32 cellular contexts compared by ENCODE assay signal in the genomic region with DNA sequence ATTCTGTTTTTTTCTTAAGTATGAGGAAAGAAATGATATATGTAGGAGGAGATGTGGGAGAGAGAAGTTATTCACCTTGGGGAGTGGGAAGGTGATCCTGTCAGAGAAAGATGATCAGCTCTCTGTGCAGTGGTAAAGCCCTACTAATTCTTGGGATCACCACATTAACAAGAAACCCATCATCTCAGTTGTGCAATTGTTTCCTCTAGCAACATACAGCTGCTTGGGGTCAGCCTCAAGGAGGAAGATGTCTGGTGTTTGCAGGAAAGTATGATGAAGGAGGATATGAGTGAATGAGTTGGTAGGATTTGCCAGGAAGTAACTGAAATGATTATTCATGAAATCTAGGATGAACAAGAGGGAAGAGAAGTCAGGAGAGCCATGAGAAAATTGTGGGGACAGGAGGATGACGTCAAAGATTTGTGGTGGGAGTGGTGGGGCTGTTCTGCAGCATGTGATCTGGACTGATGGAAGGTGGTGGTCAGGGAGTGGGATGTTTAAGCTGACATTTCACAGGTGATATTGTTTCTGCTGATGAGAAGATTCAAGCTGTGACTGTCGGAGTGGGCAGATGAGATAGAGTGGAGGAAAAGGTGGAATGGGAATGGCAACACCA. TPM values are rescaled to one million over a fixed set of nuclear protein-coding genes. Genes with fewer than 3 reads are reported as not detected.
DNase-seq lines count a peak whose midpoint lies in the region; ATAC-seq, FAIRE-seq and TF ChIP-seq lines count a peak whose summit lies in the region.
"Had no signal": no experiment of that assay in that cellular context is flagged by ENCODE, and none has a peak within 500 bp of the region (broad histone marks: within the 10 kb centered on the region; RNA-seq: fewer than 3 reads in every experiment).

No MANE protein-coding gene starts in this region.

- FAIRE-seq in endothelial cell of umbilical vein (lab: Jason Lieb, UNC) = peak; percentile 18
- FAIRE-seq: A549, astrocyte, GM12878, small intestine had no signal

- peaks cover 36% of the 10 kb centered on the region for H3K9me3 Mint-ChIP-seq in activated naive CD8-positive, alpha-beta T cell treated with anti-CD3 and anti-CD28 coated beads, Interleukin-2, amount 50 U/mL, for 24 hours
- peaks cover 25% of the 10 kb centered on the region for H3K9me3 Mint-ChIP-seq in activated naive CD8-positive, alpha-beta T cell treated with anti-CD3 and anti-CD28 coated beads for 36 hours

- no peaks in the 10 kb centered on the region for H3K79me2 ChIP-seq in endothelial cell of umbilical vein (ENCODE audit: control insufficient read depth, insufficient read depth, low read length)

- peaks cover 3% of the 10 kb centered on the region for H3K36me3 Mint-ChIP-seq in activated naive CD8-positive, alpha-beta T cell treated with anti-CD3 and anti-CD28 coated beads, Interleukin-2, amount 50 U/mL, for 24 hours (ENCODE audit: low read depth)
- peaks cover 10% of the 10 kb centered on the region for H3K36me3 Mint-ChIP-seq in activated naive CD8-positive, alpha-beta T cell treated with anti-CD3 and anti-CD28 coated beads for 36 hours

- no peak overlapping the region for H3K4me2 ChIP-seq in endothelial cell of umbilical vein (ENCODE audit: insufficient read depth, low read length)
- H3K4me2 ChIP-seq: A549, SK-N-SH had no signal

- peak overlapping the region; percentile 34 for H3K27ac ChIP-seq in endothelial cell of umbilical vein (ENCODE audit: insufficient read depth, low read depth, low read length)
- no peak overlapping the region for H3K27ac ChIP-seq in effector memory CD4-positive, alpha-beta T cell (ENCODE audit: insufficient read depth, low read length, poor library complexity, severe bottlenecking)
- H3K27ac ChIP-seq: epithelial cell of prostate, vagina had no signal

- no peak for TF ChIP-seq POLR2A in endothelial cell of umbilical vein (IDR thresholded peaks at IDR 0.05; ENCODE audit: low read depth, low read length)

- H2AFZ ChIP-seq in endothelial cell of umbilical vein (ENCODE audit: low read depth, low read length) = peak overlapping the region; percentile 27

- H3K27me3 ChIP-seq in endothelial cell of umbilical vein (ENCODE audit: control insufficient read depth in 2 of 2, insufficient read depth in 2 of 2, low read length in 2 of 2) = no peaks in the 10 kb centered on the region
- no peaks in the 10 kb centered on the region for H3K27me3 ChIP-seq in effector memory CD4-positive, alpha-beta T cell (replicated peaks; ENCODE audit: control insufficient read depth, insufficient read depth, low read length, poor library complexity, severe bottlenecking)
- H3K27me3 ChIP-seq: vagina had no signal

- no peak overlapping the region for H3K27ac Mint-ChIP-seq in activated naive CD8-positive, alpha-beta T cell treated with anti-CD3 and anti-CD28 coated beads, Interleukin-2, amount 50 U/mL, for 24 hours
- no peak overlapping the region for H3K27ac Mint-ChIP-seq in activated naive CD8-positive, alpha-beta T cell treated with anti-CD3 and anti-CD28 coated beads for 36 hours
- H3K27ac Mint-ChIP-seq: activated naive CD4-positive, alpha-beta T cell treated with anti-CD3 and anti-CD28 coated beads, Interleukin-2, amount 50 U/mL, for 72 hours; activated T-helper 2 cell treated with anti-CD3 and anti-CD28 coated beads, Interferon-gamma antibody, Interleukin-2, Interleukin-4, amounts not matched to agents 10 μg/mL and 5 μg/mL and 100 μg/mL, durations not matched to agents 14 hours and 24 hours and 36 hours; B cell had no signal

- TF ChIP-seq CTCF in endothelial cell of umbilical vein (IDR thresholded peaks at IDR 0.05; ENCODE audit: extremely low read depth in 1 of 2, insufficient read depth in 1 of 2, low read depth in 1 of 2, low read length in 2 of 2) = no peak

- ATAC-seq in activated naive CD8-positive, alpha-beta T cell treated with anti-CD3 and anti-CD28 coated beads, Interleukin-2, amount 50 U/mL, for 24 hours = peak; percentile 36
- peak; percentile 32 for ATAC-seq in stimulated activated naive CD8-positive, alpha-beta T cell treated with anti-CD3 and anti-CD28 coated beads, Interleukin-15, Interleukin-2, amounts not matched to agents 100 U/mL and 50 U/mL, for 24 hours
- no peak for ATAC-seq in GM18870 (IDR thresholded peaks at IDR 0.05; ENCODE audit: unreplicated experiment)
- ATAC-seq: A549; activated naive CD4-positive, alpha-beta T cell treated with anti-CD3 and anti-CD28 coated beads, Interleukin-2, amount 50 U/mL, for 72 hours; GM12878 had no signal

- no peak for DNase-seq in activated naive CD8-positive, alpha-beta T cell treated with anti-CD3 and anti-CD28 coated beads, Interleukin-2, amount 50 U/mL, for 24 hours
- DNase-seq in activated naive CD8-positive, alpha-beta T cell treated with anti-CD3 and anti-CD28 coated beads for 36 hours = no peak
- DNase-seq in MV-4-11 (lab: John Stamatoyannopoulos, UW) (peak; percentile 92), endothelial cell of umbilical vein (ENCODE audit: low read depth, low spot score) (peak; percentile 67), NCI-H526 treated with DMSO at 0.1 percent for 48 hours (lab: John Stamatoyannopoulos, UW) (no peak)
- DNase-seq in stimulated activated naive CD8-positive, alpha-beta T cell treated with anti-CD3 and anti-CD28 coated beads, Interleukin-15, Interleukin-2, amounts not matched to agents 100 U/mL and 50 U/mL, for 24 hours = no peak
- DNase-seq in effector memory CD4-positive, alpha-beta T cell = no peak
- DNase-seq: activated CD4-positive, alpha-beta T cell treated with anti-CD3 and anti-CD28 coated beads, Interleukin-2, amount 50 U/mL, for 4 hours; activated CD4-positive, CD25-positive, alpha-beta regulatory T cell; activated CD8-positive, alpha-beta memory T cell treated with anti-CD3 and anti-CD28 coated beads, Interleukin-2, amount 50 U/mL, for 4 hours; Caco-2; DMS79 treated with DMSO at 0.1 percent for 48 hours; foreskin melanocyte; mesendoderm; NCI-H2171 treated with DMSO at 0.1 percent for 48 hours; NCI-H524; occipital lobe; RPMI8226; SK-N-SH; small intestine; stimulated activated CD4-positive, alpha-beta T cell treated with anti-CD3 and anti-CD28 coated beads, Interleukin-2, amount 100 ng/mL, for 24 hours had no signal

- intact Hi-C loops in endothelial cell of umbilical vein (cut with micrococcal nuclease) = no loop called here

- no peaks in the 10 kb centered on the region for H3K9me3 ChIP-seq in endothelial cell of umbilical vein (replicated peaks; ENCODE audit: control insufficient read depth, insufficient read depth, low read length)
- H3K9me3 ChIP-seq in effector memory CD4-positive, alpha-beta T cell (ENCODE audit: control insufficient read depth, low read length) = peaks cover 4% of the 10 kb centered on the region
- H3K9me3 ChIP-seq: HAP-1, vagina had no signal

- POLR2A ChIA-PET in endothelial cell of umbilical vein (lab: Charles Lee) = no interaction called here

- no peaks in the 10 kb centered on the region for H3K9me1 ChIP-seq in endothelial cell of umbilical vein (replicated peaks; ENCODE audit: control insufficient read depth, extremely low read depth, insufficient read depth, low read length)

- no peak overlapping the region for H3K4me3 Mint-ChIP-seq in activated naive CD8-positive, alpha-beta T cell treated with anti-CD3 and anti-CD28 coated beads, Interleukin-2, amount 50 U/mL, for 24 hours
- no peak overlapping the region for H3K4me3 Mint-ChIP-seq in activated naive CD8-positive, alpha-beta T cell treated with anti-CD3 and anti-CD28 coated beads for 36 hours
- H3K4me3 Mint-ChIP-seq: B cell had no signal

- H3K27me3 Mint-ChIP-seq in activated naive CD8-positive, alpha-beta T cell treated with anti-CD3 and anti-CD28 coated beads, Interleukin-2, amount 50 U/mL, for 24 hours = no peaks in the 10 kb centered on the region
- H3K27me3 Mint-ChIP-seq in activated naive CD8-positive, alpha-beta T cell treated with anti-CD3 and anti-CD28 coated beads for 36 hours = no peaks in the 10 kb centered on the region
- H3K27me3 Mint-ChIP-seq: B cell had no signal

- peaks cover 8% of the 10 kb centered on the region for H3K4me1 ChIP-seq in endothelial cell of umbilical vein (ENCODE audit: control insufficient read depth, extremely low read depth, insufficient read depth, low read length)
- no peaks in the 10 kb centered on the region for H3K4me1 ChIP-seq in effector memory CD4-positive, alpha-beta T cell (ENCODE audit: control insufficient read depth, insufficient read depth, low read length, poor library complexity, severe bottlenecking)
- H3K4me1 ChIP-seq: HAP-1, vagina had no signal

- dilution Hi-C loops in endothelial cell of umbilical vein (cut with MboI; ENCODE audit: extremely low pct_ligation_motif_present, low sequenced_read_pairs) = no loop called here

- H4K20me1 ChIP-seq in endothelial cell of umbilical vein (replicated peaks; ENCODE audit: control insufficient read depth, extremely low read depth, insufficient read depth, low read length) = no peaks in the 10 kb centered on the region

- no TSS peak for BruUV-seq in endothelial cell of umbilical vein (replicated peaks; lab: Mats Ljungman, UMichigan)

- no peak overlapping the region for H3K4me3 ChIP-seq in endothelial cell of umbilical vein (replicated peaks in 1 of 3; ENCODE audit: insufficient read depth in 1 of 3, low read depth in 1 of 3, low read length in 3 of 3)
- no peak overlapping the region for H3K4me3 ChIP-seq in effector memory CD4-positive, alpha-beta T cell (ENCODE audit: insufficient read depth, low read depth, low read length, poor library complexity, severe bottlenecking)
- H3K4me3 ChIP-seq: A549, GM12878, HAP-1, vagina had no signal

- H3K36me3 ChIP-seq in endothelial cell of umbilical vein (ENCODE audit: control insufficient read depth in 2 of 2, extremely low read depth in 1 of 2, insufficient read depth in 2 of 2, low read length in 2 of 2) = no peaks in the 10 kb centered on the region
- H3K36me3 ChIP-seq in effector memory CD4-positive, alpha-beta T cell (ENCODE audit: control insufficient read depth, insufficient read depth, low read length) = no peaks in the 10 kb centered on the region
- H3K36me3 ChIP-seq: HAP-1, vagina had no signal

- CTCF ChIA-PET in endothelial cell of umbilical vein (lab: Charles Lee) = no interaction called here

- no peak overlapping the region for H3K9ac ChIP-seq in endothelial cell of umbilical vein (replicated peaks; ENCODE audit: extremely low read depth, insufficient read depth, low read length)
- H3K9ac ChIP-seq: SK-N-SH had no signal

- H3K4me1 Mint-ChIP-seq in activated naive CD8-positive, alpha-beta T cell treated with anti-CD3 and anti-CD28 coated beads, Interleukin-2, amount 50 U/mL, for 24 hours = peaks cover 13% of the 10 kb centered on the region
- H3K4me1 Mint-ChIP-seq in activated naive CD8-positive, alpha-beta T cell treated with anti-CD3 and anti-CD28 coated beads for 36 hours = peaks cover 11% of the 10 kb centered on the region
- H3K4me1 Mint-ChIP-seq: B cell had no signal

RNA-seq across cellular contexts. Expression of gene TNFSF8, which starts 50.0 kb away (rescaled TPM):
- 10 to 100 TPM; 57.3 to 59.9 TPM for total RNA-seq in activated naive CD8-positive, alpha-beta T cell treated with anti-CD3 and anti-CD28 coated beads for 36 hours
- total RNA-seq in endothelial cell of umbilical vein = not detected in 2 replicates
- polyA plus RNA-seq in endothelial cell of umbilical vein = not detected in 2 replicates
- 0.03 TPM in 1 of 2 replicates, not detected in the other for polyA plus RNA-seq in endothelial cell of umbilical vein (2011; cell fraction: cytosol; rRNA removed)
- 0.55 TPM in 1 of 2 replicates, not detected in the other for polyA plus RNA-seq in endothelial cell of umbilical vein (2011; cell fraction: nucleus; rRNA removed)
- not detected in 2 replicates for polyA plus RNA-seq in endothelial cell of umbilical vein (2012)
- not detected in 2 replicates for polyA minus RNA-seq in endothelial cell of umbilical vein
- not detected for polyA minus RNA-seq in endothelial cell of umbilical vein (2011; cell fraction: cytosol; rRNA and poly(A)+ RNA removed)
- polyA minus RNA-seq in endothelial cell of umbilical vein (2011; cell fraction: nucleus; rRNA and poly(A)+ RNA removed) = 0.77 and 1.1 TPM in 2 replicates
- total RNA-seq: astrocyte, M059J had no signal
- polyA plus RNA-seq: A549, SK-N-SH had no signal

Comparison
In these comparisons a context has a peak if more than half of its experiments do, and no peak if none do; other contexts are left out.
1. DNase-seq: peak in MV-4-11 (single experiment) and endothelial cell of umbilical vein (single experiment); none in activated naive CD8-positive, alpha-beta T cell treated with anti-CD3 and anti-CD28 coated beads, Interleukin-2, amount 50 U/mL, for 24 hours (single experiment), activated naive CD8-positive, alpha-beta T cell treated with anti-CD3 and anti-CD28 coated beads for 36 hours (single experiment), stimulated activated naive CD8-positive, alpha-beta T cell treated with anti-CD3 and anti-CD28 coated beads, Interleukin-15, Interleukin-2, amounts not matched to agents 100 U/mL and 50 U/mL, for 24 hours (single experiment), NCI-H526 treated with DMSO at 0.1 percent for 48 hours (single experiment) and effector memory CD4-positive, alpha-beta T cell (0 of 3).
2. RNA of gene TNFSF8, which starts 50.0 kb away (total RNA-seq): 57.3 to 59.9 TPM in activated naive CD8-positive, alpha-beta T cell treated with anti-CD3 and anti-CD28 coated beads for 36 hours; not detected in endothelial cell of umbilical vein; every median in the first group is over 10 times any median in the second.